Comparison of ENCODE assay signal across 7 cellular contexts in genomic region chr5:134525687-134526482, GRCh38. TPM values are rescaled to one million over a fixed set of nuclear protein-coding genes. Genes with fewer than 3 reads are reported as not detected.
A peak's percentile ranks its signal among the peaks of the same experiment; 100 is the strongest.
DNase-seq lines count a peak whose midpoint lies in the region; ATAC-seq lines count a peak whose summit lies in the region.

No MANE protein-coding gene starts in this region.

- H3K9ac ChIP-seq in NT2/D1 (ENCODE audit: insufficient read length, low read depth) = peak overlapping the region; percentile 91

- ATAC-seq in GM18502 (IDR thresholded peaks at IDR 0.05; ENCODE audit: poor library complexity, unreplicated experiment) = peak; percentile 8
- peak; percentile 3 for ATAC-seq in HG03457 (IDR thresholded peaks at IDR 0.05; ENCODE audit: unreplicated experiment)
- ATAC-seq in activated T-cell treated with anti-CD3 and anti-CD28 coated beads, Interleukin-2, amount 50 U/mL, for 4 hours = peak; percentile 5 to 12
- peak; percentile 9 for ATAC-seq in stimulated activated effector memory CD8-positive, alpha-beta T cell treated with anti-CD3 and anti-CD28 coated beads, Interleukin-12 subunit alpha, Interleukin-12 subunit beta, amount 100 ng/mL, for 72 hours

- H3K36me3 ChIP-seq in NT2/D1 (ENCODE audit: insufficient read depth, insufficient read length, low read length) = peaks cover 4% of the 10 kb centered on the region
- H3K36me3 ChIP-seq in esophagus (ENCODE audit: control insufficient read depth in 2 of 2, insufficient read depth in 2 of 2, low read length in 1 of 2) = no peaks in the 10 kb centered on the region

- no peaks in the 10 kb centered on the region for H3K9me3 ChIP-seq in NT2/D1 (ENCODE audit: insufficient read depth, low read length)
- no peaks in the 10 kb centered on the region for H3K9me3 ChIP-seq in esophagus (ENCODE audit: control insufficient read depth in 2 of 2, insufficient read depth in 1 of 2, low read depth in 1 of 2, low read length in 1 of 2)

- DNase-seq in NT2/D1 (ENCODE audit: low read depth, low spot score) = no peak
- DNase-seq in activated T-cell treated with anti-CD3 and anti-CD28 coated beads, Interleukin-2, amount 50 U/mL, for 4 hours = peak; percentile 54
- peak; percentile 77 for DNase-seq in mucosa of gallbladder (ENCODE audit: low spot score)
- DNase-seq in stimulated activated effector memory CD8-positive, alpha-beta T cell treated with anti-CD3 and anti-CD28 coated beads, Interleukin-12 subunit alpha, Interleukin-12 subunit beta, amount 100 ng/mL, for 72 hours (ENCODE audit: low spot score in 2 of 2) = peak in 1 of 2 donors; percentile 73

- H3K4me1 ChIP-seq in NT2/D1 (ENCODE audit: insufficient read depth, insufficient read length) (peaks cover 11% of the 10 kb centered on the region), esophagus (ENCODE audit: control insufficient read depth in 2 of 2, insufficient read depth in 2 of 2, low read length in 1 of 2) (peaks cover 0 to 11% of the 10 kb centered on the region in 2 donors)

- H3K4me1 Mint-ChIP-seq in activated T-cell treated with anti-CD3 and anti-CD28 coated beads, Interleukin-2, amount 50 U/mL, for 4 hours (ENCODE audit: low read depth) = peaks cover 35% of the 10 kb centered on the region
- peaks cover 30% of the 10 kb centered on the region for H3K4me1 Mint-ChIP-seq in stimulated activated effector memory CD8-positive, alpha-beta T cell treated with anti-CD3 and anti-CD28 coated beads, Interleukin-12 subunit alpha, Interleukin-12 subunit beta, amount 100 ng/mL, for 72 hours

- H3K36me3 Mint-ChIP-seq in activated T-cell treated with anti-CD3 and anti-CD28 coated beads, Interleukin-2, amount 50 U/mL, for 4 hours (ENCODE audit: insufficient read depth) = no peaks in the 10 kb centered on the region
- peaks cover 32% of the 10 kb centered on the region for H3K36me3 Mint-ChIP-seq in stimulated activated effector memory CD8-positive, alpha-beta T cell treated with anti-CD3 and anti-CD28 coated beads, Interleukin-12 subunit alpha, Interleukin-12 subunit beta, amount 100 ng/mL, for 72 hours

- no peaks in the 10 kb centered on the region for H3K9me3 Mint-ChIP-seq in activated T-cell treated with anti-CD3 and anti-CD28 coated beads, Interleukin-2, amount 50 U/mL, for 4 hours
- no peaks in the 10 kb centered on the region for H3K9me3 Mint-ChIP-seq in stimulated activated effector memory CD8-positive, alpha-beta T cell treated with anti-CD3 and anti-CD28 coated beads, Interleukin-12 subunit alpha, Interleukin-12 subunit beta, amount 100 ng/mL, for 72 hours

- H3K27me3 Mint-ChIP-seq in activated T-cell treated with anti-CD3 and anti-CD28 coated beads, Interleukin-2, amount 50 U/mL, for 4 hours (ENCODE audit: low read depth) = no peaks in the 10 kb centered on the region

- peak overlapping the region; percentile 96 to 97 for H3K27ac ChIP-seq in esophagus (ENCODE audit: low read depth in 2 of 2, low read length in 1 of 2)

- H3K4me3 ChIP-seq in NT2/D1 (ENCODE audit: insufficient read length, low read depth) = peak overlapping the region; percentile 83
- H3K4me3 ChIP-seq in esophagus (ENCODE audit: low read depth in 1 of 2, low read length in 2 of 2) = peak overlapping the region; percentile 71 to 93

- no peaks in the 10 kb centered on the region for H3K27me3 ChIP-seq in NT2/D1 (ENCODE audit: insufficient read depth, insufficient read length)
- H3K27me3 ChIP-seq in esophagus (ENCODE audit: control insufficient read depth in 1 of 2, insufficient read depth in 2 of 2, low read length in 2 of 2) = no peaks in the 10 kb centered on the region

- H3K4me3 Mint-ChIP-seq in activated T-cell treated with anti-CD3 and anti-CD28 coated beads, Interleukin-2, amount 50 U/mL, for 4 hours = peak overlapping the region; percentile 99
- H3K4me3 Mint-ChIP-seq in stimulated activated effector memory CD8-positive, alpha-beta T cell treated with anti-CD3 and anti-CD28 coated beads, Interleukin-12 subunit alpha, Interleukin-12 subunit beta, amount 100 ng/mL, for 72 hours = peak overlapping the region; percentile 88

- WGBS in esophagus, 2 donors = 0% methylated on average over 61 to 84 of the region's 84 CpGs

- H3K27ac Mint-ChIP-seq in stimulated activated effector memory CD8-positive, alpha-beta T cell treated with anti-CD3 and anti-CD28 coated beads, Interleukin-12 subunit alpha, Interleukin-12 subunit beta, amount 100 ng/mL, for 72 hours = peak overlapping the region; percentile 94

RNA-seq across cellular contexts. Expression of gene JADE2, which starts 0.4 kb away (rescaled TPM):
- total RNA-seq in activated T-cell treated with anti-CD3 and anti-CD28 coated beads, Interleukin-2, amount 50 U/mL, for 4 hours = 10 to 100 TPM; 73.6 to 83.6 (median 76.8) TPM
- polyA plus RNA-seq in esophagus = 1 to 10 TPM; 3.8 to 4.1 TPM
- total RNA-seq in mucosa of gallbladder = 83.1 TPM
